2 cellular contexts compared by ENCODE assay signal in genomic region chr12:5953835-5954586, GRCh38.
TF ChIP-seq lines count a peak whose summit lies in the region.

No MANE protein-coding gene starts in this region.

TF ChIP-seq in A549, 52 proteins besides CTCF, POLR2A, EP300 and RAD21:
- TF ChIP-seq CBX8 (IDR thresholded peaks at IDR 0.05) (peak; percentile 64), NR3C1 (IDR thresholded peaks at IDR 0.05) (no peak), RNF2 (IDR thresholded peaks at IDR 0.05; ENCODE audit: borderline replicate concordance, low read depth) (peak; percentile 91)
TF ChIP-seq in A549: peak in this region for 2.

TF ChIP-seq in K562, 482 proteins besides CTCF, POLR2A, EP300 and RAD21:
- TF ChIP-seq SPI1 (IDR thresholded peaks at IDR 0.05; ENCODE audit: borderline replicate concordance, low read depth, low read length) (peak; percentile 60), ZFX (CRISPR knock-in tag; IDR thresholded peaks at IDR 0.05) (no peak)
